ENCODE assay signal across 20 cellular contexts in the genomic region with DNA sequence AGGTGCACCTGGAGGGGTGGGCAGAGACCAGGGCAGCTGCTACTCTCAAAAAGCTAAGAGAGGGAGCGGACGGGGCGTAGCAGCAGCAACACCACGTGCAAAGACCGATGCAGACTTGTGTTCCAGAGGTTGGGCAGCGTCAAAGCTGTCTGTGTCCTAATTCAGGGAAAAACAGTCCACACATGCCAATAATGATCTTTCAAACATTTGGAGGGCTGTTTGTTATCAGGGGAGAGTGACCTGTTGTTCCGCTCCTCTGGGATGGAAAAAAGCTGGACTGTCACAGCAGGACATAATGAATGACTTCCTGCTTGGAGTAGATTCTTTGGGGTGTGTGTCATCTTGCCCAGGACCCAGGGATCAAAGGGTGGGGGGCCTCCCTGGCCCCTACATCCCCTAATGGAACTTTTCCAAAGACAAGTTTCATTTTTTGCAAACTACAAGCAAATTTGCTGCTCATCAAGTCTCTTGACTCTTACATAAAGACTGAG. TPM values are rescaled to one million over a fixed set of nuclear protein-coding genes. Genes with fewer than 3 reads are reported as not detected.
DNase-seq lines count a peak whose midpoint lies in the region; TF ChIP-seq lines count a peak whose summit lies in the region.
"Had no signal": no experiment of that assay in that cellular context is flagged by ENCODE, and none has a peak within 500 bp of the region (broad histone marks: within the 10 kb centered on the region; RNA-seq: fewer than 3 reads in every experiment).

No MANE protein-coding gene starts in this region.

- no peaks in the 10 kb centered on the region for H3K79me2 ChIP-seq in neural progenitor cell (ENCODE audit: low read depth)

- no peaks in the 10 kb centered on the region for H4K20me1 ChIP-seq in neural progenitor cell (ENCODE audit: low read depth)

- WGBS in esophagus squamous epithelium, 2 donors = 48 to 62% methylated on average over 7 of the region's 7 CpGs
- 64% methylated on average over 7 of the region's 7 CpGs for WGBS in liver

- intact Hi-C loops in esophagus squamous epithelium (cut with DNase I) = no loop called here

- TF ChIP-seq RAD21 in Ishikawa (IDR thresholded peaks at IDR 0.05; ENCODE audit: low read depth) (no peak), liver (IDR thresholded peaks at IDR 0.05) (peak in 1 of 2 donors; percentile 15)

- H3K27me3 Mint-ChIP-seq in type B pancreatic cell = no peaks in the 10 kb centered on the region
- peaks cover 41% of the 10 kb centered on the region for H3K27me3 Mint-ChIP-seq in neural progenitor cell (ENCODE audit: insufficient read depth, low read depth)

- no peaks in the 10 kb centered on the region for H3K36me3 ChIP-seq in esophagus squamous epithelium
- H3K36me3 ChIP-seq in liver (ENCODE audit: control insufficient read depth in 4 of 4, insufficient read depth in 3 of 4, low read depth in 1 of 4, low read length in 3 of 4) = no peaks in the 10 kb centered on the region
- no peaks in the 10 kb centered on the region for H3K36me3 ChIP-seq in neural progenitor cell
- H3K36me3 ChIP-seq: colonic mucosa, neutrophil had no signal

- no peak overlapping the region for H3K4me3 ChIP-seq in esophagus squamous epithelium
- no peak overlapping the region for H3K4me3 ChIP-seq in liver (ENCODE audit: low read depth in 1 of 3, low read length in 3 of 3)
- no peak overlapping the region for H3K4me3 ChIP-seq in neural progenitor cell
- H3K4me3 ChIP-seq: colonic mucosa, skin epidermis had no signal

- H3F3A ChIP-seq in neural progenitor cell (ENCODE audit: low read depth) = peaks cover 14% of the 10 kb centered on the region

- no peak for DNase-seq in esophagus squamous epithelium (lab: John Stamatoyannopoulos, UW)
- no peak for DNase-seq in type B pancreatic cell (ENCODE audit: extremely low spot score, unreplicated experiment)
- no peak for DNase-seq in activated CD4-positive, CD25-positive, alpha-beta regulatory T cell (lab: John Stamatoyannopoulos, UW)
- no peak for DNase-seq in NCI-H1694 (lab: John Stamatoyannopoulos, UW)
- DNase-seq in neural progenitor cell (ENCODE audit: low spot score) = no peak
- DNase-seq: activated CD8-positive, alpha-beta T cell treated with anti-CD3 and anti-CD28 coated beads for 36 hours; amygdala; C1 segment of cervical spinal cord; colonic mucosa; DMS79; erythroblast; Karpas-422; NCI-H1417; NCI-H345 had no signal

- no peak for TF ChIP-seq CTCF in esophagus squamous epithelium (IDR thresholded peaks at IDR 0.05)
- TF ChIP-seq CTCF in liver (IDR thresholded peaks at IDR 0.05; ENCODE audit: low read depth, low read length, missing input control) = no peak
- TF ChIP-seq CTCF in type B pancreatic cell (conservative IDR thresholded peaks at IDR 0.05) = no peak
- TF ChIP-seq CTCF in neural progenitor cell (IDR thresholded peaks at IDR 0.05) = no peak

- H3K9me3 Mint-ChIP-seq in type B pancreatic cell = peaks cover 4% of the 10 kb centered on the region
- peaks cover 19% of the 10 kb centered on the region for H3K9me3 Mint-ChIP-seq in neural progenitor cell
- H3K9me3 Mint-ChIP-seq: activated CD8-positive, alpha-beta T cell treated with anti-CD3 and anti-CD28 coated beads for 36 hours; activated T-helper 17 cell treated with anti-CD3 and anti-CD28 coated beads, Interleukin-2, amount 50 U/mL, for 72 hours; stimulated activated memory B cell treated with anti-CD40 and anti-IgM and Interleukin-4, amounts not matched to agents 10 μg/mL and 1 μg/mL and 100 μg/mL, for 72 hours had no signal

- no peak overlapping the region for H2AFZ ChIP-seq in neural progenitor cell (replicated peaks)

- no peak overlapping the region for H3K4me2 ChIP-seq in neural progenitor cell

- H3K27me3 ChIP-seq in esophagus squamous epithelium (peaks cover 0 to 19% (median 0%) of the 10 kb centered on the region in 4 donors), liver (ENCODE audit: control insufficient read depth in 4 of 4, insufficient read depth in 4 of 4, low read length in 3 of 4) (no peaks in the 10 kb centered on the region), neural progenitor cell (no peaks in the 10 kb centered on the region)
- H3K27me3 ChIP-seq: colonic mucosa had no signal

- H3K9me3 ChIP-seq in esophagus squamous epithelium (no peaks in the 10 kb centered on the region), liver (ENCODE audit: control insufficient read depth in 4 of 4, low read length in 3 of 4) (no peaks in the 10 kb centered on the region), neural progenitor cell (ENCODE audit: low read depth) (no peaks in the 10 kb centered on the region)
- H3K9me3 ChIP-seq: colonic mucosa, neutrophil had no signal

- peak overlapping the region; percentile 47 for H3K4me3 Mint-ChIP-seq in type B pancreatic cell
- H3K4me3 Mint-ChIP-seq in neural progenitor cell = no peak overlapping the region
- H3K4me3 Mint-ChIP-seq: activated CD8-positive, alpha-beta T cell treated with anti-CD3 and anti-CD28 coated beads for 36 hours; activated T-helper 17 cell treated with anti-CD3 and anti-CD28 coated beads, Interleukin-2, amount 50 U/mL, for 72 hours; stimulated activated memory B cell treated with anti-CD40 and anti-IgM and Interleukin-4, amounts not matched to agents 10 μg/mL and 1 μg/mL and 100 μg/mL, for 72 hours had no signal

- peaks cover 0 to 63% (median 10%) of the 10 kb centered on the region in 3 donors for H3K4me1 ChIP-seq in esophagus squamous epithelium
- H3K4me1 ChIP-seq in liver (ENCODE audit: control insufficient read depth in 4 of 4, insufficient read depth in 4 of 4, low read length in 3 of 4) = no peaks in the 10 kb centered on the region
- peaks cover 9% of the 10 kb centered on the region for H3K4me1 ChIP-seq in neural progenitor cell
- H3K4me1 ChIP-seq: colonic mucosa had no signal

- H3K36me3 Mint-ChIP-seq in type B pancreatic cell = no peaks in the 10 kb centered on the region
- H3K36me3 Mint-ChIP-seq in neural progenitor cell = peaks cover 4% of the 10 kb centered on the region
- H3K36me3 Mint-ChIP-seq: stimulated activated memory B cell treated with anti-CD40 and anti-IgM and Interleukin-4, amounts not matched to agents 10 μg/mL and 1 μg/mL and 100 μg/mL, for 72 hours had no signal

- H3K4me1 Mint-ChIP-seq in type B pancreatic cell (ENCODE audit: unreplicated experiment) = peaks cover 44% of the 10 kb centered on the region
- peaks cover 67% of the 10 kb centered on the region for H3K4me1 Mint-ChIP-seq in neural progenitor cell

- H3K27ac Mint-ChIP-seq in type B pancreatic cell (no peak overlapping the region), neural progenitor cell (no peak overlapping the region)
- H3K27ac Mint-ChIP-seq: activated CD8-positive, alpha-beta T cell treated with anti-CD3 and anti-CD28 coated beads for 36 hours; activated T-helper 17 cell treated with anti-CD3 and anti-CD28 coated beads, Interleukin-2, amount 50 U/mL, for 72 hours; stimulated activated memory B cell treated with anti-CD40 and anti-IgM and Interleukin-4, amounts not matched to agents 10 μg/mL and 1 μg/mL and 100 μg/mL, for 72 hours had no signal

- TF ChIP-seq EP300 in Ishikawa (IDR thresholded peaks at IDR 0.05; ENCODE audit: borderline replicate concordance) = peak; percentile 96

- H3K9ac ChIP-seq in liver (ENCODE audit: low read depth in 1 of 2, low read length in 2 of 2) = no peak overlapping the region
- no peak overlapping the region for H3K9ac ChIP-seq in neural progenitor cell

- no peak for TF ChIP-seq POLR2A in esophagus squamous epithelium (IDR thresholded peaks at IDR 0.05)

- peak overlapping the region in 3 of 4 donors; percentile 30 to 67 (median 54) for H3K27ac ChIP-seq in esophagus squamous epithelium
- no peak overlapping the region for H3K27ac ChIP-seq in liver (ENCODE audit: low read depth in 1 of 2, low read length in 2 of 2)
- H3K27ac ChIP-seq in neural progenitor cell = no peak overlapping the region
- H3K27ac ChIP-seq: colonic mucosa, neutrophil had no signal

TF ChIP-seq in Ishikawa, 13 proteins besides CTCF, POLR2A, EP300 and RAD21 (continues in another document):
- TF ChIP-seq NFIC (IDR thresholded peaks at IDR 0.05) (peak; percentile 72), TAF1 (IDR thresholded peaks at IDR 0.05; ENCODE audit: low read depth) (no peak), CEBPB (IDR thresholded peaks at IDR 0.05) (no peak), EGR1 (IDR thresholded peaks at IDR 0.05) (no peak), TEAD4 (IDR thresholded peaks at IDR 0.05) (peak; percentile 89), YY1 (IDR thresholded peaks at IDR 0.05; ENCODE audit: low read depth) (no peak)

TF ChIP-seq in liver, 16 proteins besides CTCF, POLR2A, EP300 and RAD21:
- TF ChIP-seq JUND (IDR thresholded peaks at IDR 0.05) (peak; percentile 53 to 66), NR2F2 (IDR thresholded peaks at IDR 0.05) (peak; percentile 99), SP1 (IDR thresholded peaks at IDR 0.05) (peak; percentile 44), RXRA (IDR thresholded peaks at IDR 0.05) (peak; percentile 19 to 44), FOXA2 (IDR thresholded peaks at IDR 0.05) (no peak)

RNA-seq across cellular contexts. Expression of a gene that starts 6.2 kb away (rescaled TPM):
- total RNA-seq in esophagus squamous epithelium (100 to 1,000 TPM in 2 of 4 donors, 10 to 100 TPM in 2; 33.7 to 546 (median 86.3) TPM), liver (1 to 10 TPM; 4.3 to 8.3 TPM), type B pancreatic cell (ENCODE audit: low replicate concordance) (121 and 271 TPM in 2 replicates), neural progenitor cell (ENCODE audit: low replicate concordance) (84.3 and 163 TPM in 2 replicates)
- 1 to 10 TPM; 2.2 to 9.3 TPM for polyA plus RNA-seq in liver

Comparison
In these comparisons a context has a peak if more than half of its experiments do, and no peak if none do; other contexts are left out.
1. H3K27ac ChIP-seq: peak in esophagus squamous epithelium (3 of 4); none in liver (0 of 2) and neural progenitor cell (single experiment).